Comparison of ENCODE assay signal across 36 cellular contexts in genomic region chr13:109521719-109522118, GRCh38.
"Had no signal": no experiment of that assay in that cellular context is flagged by ENCODE, and none has a peak within 500 bp of the region (broad histone marks: within the 10 kb centered on the region; RNA-seq: fewer than 3 reads in every experiment).

No MANE protein-coding gene starts in this region.

- H3K27ac Mint-ChIP-seq: activated B cell treated with CpG ODN at 0.5 μM for 24 hours; activated CD4-positive, alpha-beta memory T cell treated with anti-CD3 and anti-CD28 coated beads for 36 hours; activated CD4-positive, alpha-beta T cell treated with anti-CD3 and anti-CD28 coated beads, Interleukin-2, amount 10 ng/mL, durations not matched to agents 24 days and 14 days; activated CD8-positive, alpha-beta T cell treated with anti-CD3 and anti-CD28 coated beads for 36 hours; activated naive CD4-positive, alpha-beta T cell treated with anti-CD3 and anti-CD28 coated beads, Interleukin-2, amount 10 ng/mL, durations not matched to agents 7 days and 5 days; activated naive CD8-positive, alpha-beta T cell; activated naive CD8-positive, alpha-beta T cell treated with anti-CD3 and anti-CD28 coated beads, Interleukin-2, amount 10 ng/mL, durations not matched to agents 7 days and 5 days; activated naive CD8-positive, alpha-beta T cell treated with anti-CD3 and anti-CD28 coated beads, Interleukin-2, amount 50 U/mL, for 24 hours; activated T-helper 2 cell treated with anti-CD3 and anti-CD28 coated beads, Interferon-gamma antibody, Interleukin-2, Interleukin-4, amounts not matched to agents 10 μg/mL and 5 μg/mL and 100 μg/mL, durations not matched to agents 14 hours and 24 hours and 36 hours; brain; T-helper 1 cell treated with Interleukin-12 subunit alpha and Interleukin-12 subunit beta and Interleukin-4 antibody, amounts not matched to agents 30 μg/mL and 1 μg/mL, for 36 hours; T-helper 2 cell treated with Interferon-gamma antibody and Interleukin-4, amounts not matched to agents 5 μg/mL and 100 μg/mL, for 36 hours had no signal

- FAIRE-seq: bronchial epithelial cell, TTC549 had no signal

- H3K36me3 ChIP-seq: ascending aorta, cardiac muscle cell had no signal

- DNase-seq: activated B cell treated with CpG ODN at 0.5 μM for 24 hours; activated CD4-positive, alpha-beta memory T cell treated with anti-CD3 and anti-CD28 coated beads for 36 hours; activated CD4-positive, alpha-beta T cell treated with anti-CD3 and anti-CD28 coated beads for 4 hours; activated CD4-positive, alpha-beta T cell treated with anti-CD3 and anti-CD28 coated beads, Interleukin-2, amount 10 ng/mL, durations not matched to agents 24 days and 14 days; activated CD4-positive, alpha-beta T cell treated with anti-CD3 and anti-CD28 coated beads, Interleukin-2, amount 50 U/mL, for 1 hour; activated CD4-positive, alpha-beta T cell treated with anti-CD3 and anti-CD28 coated beads, Interleukin-2, amount 50 U/mL, for 4 hours; activated CD4-positive, CD25-positive, alpha-beta regulatory T cell treated with anti-CD3 and anti-CD28 coated beads, Interleukin-2, amount 50 U/mL, for 72 hours; activated CD8-positive, alpha-beta memory T cell treated with anti-CD3 and anti-CD28 coated beads, Interleukin-2, amount 50 U/mL, for 4 hours; activated CD8-positive, alpha-beta T cell treated with anti-CD3 and anti-CD28 coated beads for 36 hours; activated effector memory CD4-positive, alpha-beta T cell treated with Interleukin-2 at 50 U/mL for 16 hours; activated gamma-delta T cell; activated naive CD4-positive, alpha-beta T cell treated with anti-CD3 and anti-CD28 coated beads, Interleukin-2, amount 10 ng/mL, durations not matched to agents 7 days and 5 days; activated naive CD4-positive, alpha-beta T cell treated with Interleukin-2 at 50 U/mL for 16 hours; activated naive CD8-positive, alpha-beta T cell treated with anti-CD3 and anti-CD28 coated beads, Interleukin-2, amount 10 ng/mL, durations not matched to agents 7 days and 5 days; activated naive CD8-positive, alpha-beta T cell treated with anti-CD3 and anti-CD28 coated beads, Interleukin-2, amount 50 U/mL, for 24 hours; activated T-cell treated with anti-CD3 and anti-CD28 coated beads for 4 hours; activated T-cell treated with anti-CD3 and anti-CD28 coated beads, Interleukin-2, amount 50 U/mL, for 1 hour; activated T-cell treated with anti-CD3 and anti-CD28 coated beads, Interleukin-2, amount 50 U/mL, for 4 hours; amygdala; anterior cingulate cortex; caudate nucleus; cerebellar nuclear complex; T-helper 1 cell; T-helper 2 cell; T-helper 9 cell had no signal

- H3K4me3 Mint-ChIP-seq: activated B cell treated with CpG ODN at 0.5 μM for 24 hours; activated CD4-positive, alpha-beta memory T cell treated with anti-CD3 and anti-CD28 coated beads for 36 hours; activated CD4-positive, alpha-beta T cell treated with anti-CD3 and anti-CD28 coated beads, Interleukin-2, amount 10 ng/mL, durations not matched to agents 24 days and 14 days; activated CD8-positive, alpha-beta T cell treated with anti-CD3 and anti-CD28 coated beads for 36 hours; activated naive CD4-positive, alpha-beta T cell treated with anti-CD3 and anti-CD28 coated beads, Interleukin-2, amount 10 ng/mL, durations not matched to agents 7 days and 5 days; activated naive CD8-positive, alpha-beta T cell; activated naive CD8-positive, alpha-beta T cell treated with anti-CD3 and anti-CD28 coated beads, Interleukin-2, amount 10 ng/mL, durations not matched to agents 7 days and 5 days; activated naive CD8-positive, alpha-beta T cell treated with anti-CD3 and anti-CD28 coated beads, Interleukin-2, amount 50 U/mL, for 24 hours; activated T-cell treated with anti-CD3 and anti-CD28 coated beads, Interleukin-2, amount 50 U/mL, for 4 hours; brain; central memory CD8-positive, alpha-beta T cell; T-helper 1 cell treated with Interleukin-12 subunit alpha and Interleukin-12 subunit beta and Interleukin-4 antibody, amounts not matched to agents 30 μg/mL and 1 μg/mL, for 36 hours; T-helper 2 cell treated with Interferon-gamma antibody and Interleukin-4, amounts not matched to agents 5 μg/mL and 100 μg/mL, for 36 hours had no signal

- H3K4me1 Mint-ChIP-seq: activated B cell treated with CpG ODN at 0.5 μM for 24 hours; activated CD4-positive, alpha-beta T cell treated with anti-CD3 and anti-CD28 coated beads, Interleukin-2, amount 10 ng/mL, durations not matched to agents 24 days and 14 days; activated naive CD4-positive, alpha-beta T cell treated with anti-CD3 and anti-CD28 coated beads, Interleukin-2, amount 10 ng/mL, durations not matched to agents 7 days and 5 days; activated naive CD8-positive, alpha-beta T cell treated with anti-CD3 and anti-CD28 coated beads, Interleukin-2, amount 10 ng/mL, durations not matched to agents 7 days and 5 days; activated naive CD8-positive, alpha-beta T cell treated with anti-CD3 and anti-CD28 coated beads, Interleukin-2, amount 50 U/mL, for 24 hours; central memory CD8-positive, alpha-beta T cell had no signal

- H3K4me1 ChIP-seq: ascending aorta had no signal

- H3K36me3 Mint-ChIP-seq: activated CD4-positive, alpha-beta memory T cell treated with anti-CD3 and anti-CD28 coated beads for 36 hours; activated naive CD4-positive, alpha-beta T cell treated with anti-CD3 and anti-CD28 coated beads, Interleukin-2, amount 10 ng/mL, durations not matched to agents 7 days and 5 days; activated naive CD8-positive, alpha-beta T cell; activated naive CD8-positive, alpha-beta T cell treated with anti-CD3 and anti-CD28 coated beads, Interleukin-2, amount 10 ng/mL, durations not matched to agents 7 days and 5 days; brain had no signal

- H3K27me3 Mint-ChIP-seq: activated B cell treated with CpG ODN at 0.5 μM for 24 hours; activated CD4-positive, alpha-beta T cell treated with anti-CD3 and anti-CD28 coated beads, Interleukin-2, amount 10 ng/mL, durations not matched to agents 24 days and 14 days; activated naive CD4-positive, alpha-beta T cell treated with anti-CD3 and anti-CD28 coated beads, Interleukin-2, amount 10 ng/mL, durations not matched to agents 7 days and 5 days; activated naive CD8-positive, alpha-beta T cell; central memory CD8-positive, alpha-beta T cell had no signal

- H3K4me3 ChIP-seq: ascending aorta, cardiac muscle cell had no signal

- H3K9me3 Mint-ChIP-seq: activated B cell treated with CpG ODN at 0.5 μM for 24 hours; activated CD4-positive, alpha-beta memory T cell treated with anti-CD3 and anti-CD28 coated beads for 36 hours; activated CD4-positive, alpha-beta T cell treated with anti-CD3 and anti-CD28 coated beads, Interleukin-2, amount 10 ng/mL, durations not matched to agents 24 days and 14 days; activated CD8-positive, alpha-beta T cell treated with anti-CD3 and anti-CD28 coated beads for 36 hours; activated naive CD4-positive, alpha-beta T cell treated with anti-CD3 and anti-CD28 coated beads, Interleukin-2, amount 10 ng/mL, durations not matched to agents 7 days and 5 days; activated naive CD8-positive, alpha-beta T cell treated with anti-CD3 and anti-CD28 coated beads, Interleukin-2, amount 10 ng/mL, durations not matched to agents 7 days and 5 days; activated naive CD8-positive, alpha-beta T cell treated with anti-CD3 and anti-CD28 coated beads, Interleukin-2, amount 50 U/mL, for 24 hours; activated T-cell treated with anti-CD3 and anti-CD28 coated beads, Interleukin-2, amount 50 U/mL, for 4 hours; activated T-helper 2 cell treated with anti-CD3 and anti-CD28 coated beads, Interferon-gamma antibody, Interleukin-2, Interleukin-4, amounts not matched to agents 10 μg/mL and 5 μg/mL and 100 μg/mL, durations not matched to agents 14 hours and 24 hours and 36 hours; brain; T-helper 1 cell treated with Interleukin-12 subunit alpha and Interleukin-12 subunit beta and Interleukin-4 antibody, amounts not matched to agents 30 μg/mL and 1 μg/mL, for 36 hours; T-helper 2 cell treated with Interferon-gamma antibody and Interleukin-4, amounts not matched to agents 5 μg/mL and 100 μg/mL, for 36 hours had no signal

- H3K27ac ChIP-seq: ascending aorta, cardiac muscle cell, VCaP had no signal

- H3K9me3 ChIP-seq: ascending aorta had no signal

- ATAC-seq: activated CD8-positive, alpha-beta T cell treated with anti-CD3 and anti-CD28 coated beads for 36 hours; activated naive CD8-positive, alpha-beta T cell treated with anti-CD3 and anti-CD28 coated beads, Interleukin-2, amount 50 U/mL, for 24 hours; activated T-cell treated with anti-CD3 and anti-CD28 coated beads, Interleukin-2, amount 50 U/mL, for 4 hours had no signal

- H3K27me3 ChIP-seq: ascending aorta, cardiac muscle cell had no signal
